In genomic region chr15:34342737-34343575, GRCh38 we compare ENCODE assay signal across 8 cellular contexts.
DNase-seq lines count a peak whose midpoint lies in the region; ATAC-seq and TF ChIP-seq lines count a peak whose summit lies in the region.

Gene NOP10 (minus strand): TSS chr15:34343136. CDS start chr15:34343073, 63 bp downstream.
Gene NUTM1 (plus strand): TSS chr15:34343315. CDS start chr15:34343697, 382 bp downstream.

- H3K9ac ChIP-seq in OCI-LY3 (ENCODE audit: low read length) = peak within 1 kb of the TSS; percentile 80
- H3K9ac ChIP-seq in mucosa of stomach (ENCODE audit: low read length) = peak within 1 kb of the TSS; percentile 97

- H3K9me3 ChIP-seq in OCI-LY3 (ENCODE audit: insufficient read depth, low read length) = no peaks in the 10 kb centered on the region
- H3K9me3 ChIP-seq in mucosa of stomach (ENCODE audit: control insufficient read depth, low read length) = no peaks in the 10 kb centered on the region

- peak; percentile 70 for ATAC-seq in GM21526 (IDR thresholded peaks at IDR 0.05; ENCODE audit: low FRiP score, unreplicated experiment)

- peak within 1 kb of the TSS; percentile 21 for H3K4me2 ChIP-seq in OCI-LY3 (ENCODE audit: low read length)

- H3K4me1 ChIP-seq in OCI-LY3 (ENCODE audit: low read length) (peaks cover 9% of the 10 kb centered on the region; the same call in 1 of the 2 replicates), mucosa of stomach (ENCODE audit: control insufficient read depth, insufficient read depth, low read length) (no peaks in the 10 kb centered on the region)

- TF ChIP-seq CTCF in OCI-LY3 (IDR thresholded peaks at IDR 0.05; ENCODE audit: low read depth, low read length) = peak; percentile 84

- H3K36me3 ChIP-seq in OCI-LY3 (replicated peaks; ENCODE audit: low read depth, low read length) = peaks cover 21% of the 10 kb centered on the region
- no peaks in the 10 kb centered on the region for H3K36me3 ChIP-seq in mucosa of stomach (ENCODE audit: control insufficient read depth, insufficient read depth, low read length)

- no peaks in the 10 kb centered on the region for H4K20me1 ChIP-seq in OCI-LY3 (ENCODE audit: insufficient read depth, low read length)

- H3K27ac ChIP-seq in OCI-LY3 (ENCODE audit: low read length) = peak within 1 kb of the TSS; percentile 72

- TF ChIP-seq POLR2A in erythroblast (IDR thresholded peaks at IDR 0.05; ENCODE audit: low read length) = peak; percentile 94

- DNase-seq in DMS153 (lab: John Stamatoyannopoulos, UW) (peak; percentile 64), HuH-7.5 (ENCODE audit: low spot score) (peak; percentile 59), activated T-cell treated with anti-CD3 and anti-CD28 coated beads for 24 hours (ENCODE audit: low read depth) (peak; percentile 93), erythroblast (lab: John Stamatoyannopoulos, UW) (peak; percentile 97)
- DNase-seq in stimulated activated CD8-positive, alpha-beta memory T cell treated with anti-CD3 and anti-CD28 coated beads, Interleukin-4, amount 100 ng/mL, for 48 hours = peak; percentile 99

- H3K4me3 ChIP-seq in OCI-LY3 (ENCODE audit: low read length) = peak within 1 kb of the TSS; percentile 82
- peak within 1 kb of the TSS; percentile 98 for H3K4me3 ChIP-seq in mucosa of stomach (ENCODE audit: low read length)

- H3K27me3 ChIP-seq in OCI-LY3 (ENCODE audit: low read depth, low read length) (no peaks in the 10 kb centered on the region), mucosa of stomach (ENCODE audit: control insufficient read depth, insufficient read depth, low read length) (no peaks in the 10 kb centered on the region)

- H2AFZ ChIP-seq in OCI-LY3 (ENCODE audit: low read depth, low read length) = peak within 1 kb of the TSS; percentile 87

- peaks cover 21% of the 10 kb centered on the region for H3K79me2 ChIP-seq in OCI-LY3 (ENCODE audit: low read length)

Comparison
In these comparisons a context has a peak if more than half of its experiments do, and no peak if none do; other contexts are left out.
1. Peak in every context shown above with its lines: DNase-seq, ATAC-seq, H3K4me3 ChIP-seq and H3K27ac ChIP-seq.